In genomic region chr2:15930589-15931513, GRCh38 we compare ENCODE assay signal across 23 cellular contexts. TPM values are rescaled to one million over a fixed set of nuclear protein-coding genes. Genes with fewer than 3 reads are reported as not detected.
DNase-seq lines count a peak whose midpoint lies in the region; ATAC-seq, FAIRE-seq and TF ChIP-seq lines count a peak whose summit lies in the region.
"Had no signal": no experiment of that assay in that cellular context is flagged by ENCODE, and none has a peak within 500 bp of the region (broad histone marks: within the 10 kb centered on the region; RNA-seq: fewer than 3 reads in every experiment).

No MANE protein-coding gene starts in this region.

- no peaks in the 10 kb centered on the region for H3K9me1 ChIP-seq in K562 (ENCODE audit: control insufficient read depth, insufficient read depth, low read length)

- no peak for DNase-seq in HepG2 (ENCODE audit: low spot score)
- no peak for DNase-seq in right lobe of liver
- DNase-seq in NCI-H524 (lab: John Stamatoyannopoulos, UW), result peak; percentile 82 to 87
- DNase-seq in K562 (ENCODE audit: extremely low read depth in 1 of 4, low spot score in 3 of 4), result no peak
- no peak for DNase-seq in HuH-7.5 (ENCODE audit: low spot score)
- DNase-seq in CD8-positive, alpha-beta memory T cell, result no peak
- no peak for DNase-seq in NCI-H526 treated with DMSO at 0.1 percent for 48 hours (lab: John Stamatoyannopoulos, UW)
- DNase-seq: 8988T; ACHN; AML-193; C1 segment of cervical spinal cord; Caco-2; CD4-positive, alpha-beta memory T cell; DMS153; DND-41; GM23248; H9 had no signal

- H3K27me3 ChIP-seq in HepG2 (ENCODE audit: control insufficient read depth in 1 of 2, insufficient read depth in 2 of 2, low read length in 2 of 2) (peaks cover 0 to 4% of the 10 kb centered on the region in 2 experiments; a peak in 1 of 5 replicates), right lobe of liver (no peaks in the 10 kb centered on the region), K562 (ENCODE audit: control insufficient read depth in 2 of 2, insufficient read depth in 2 of 2, low read length in 2 of 2) (peaks cover 0 to 12% of the 10 kb centered on the region in 2 experiments; a peak in 2 of 5 replicates)
- H3K27me3 ChIP-seq in CD8-positive, alpha-beta memory T cell (ENCODE audit: insufficient read depth, low read length, poor library complexity, severe bottlenecking), result no peaks in the 10 kb centered on the region

- TF ChIP-seq CTCF in HepG2 (CRISPR knock-in tag; IDR thresholded peaks at IDR 0.05), result no peak
- no peak for TF ChIP-seq CTCF in right lobe of liver (IDR thresholded peaks at IDR 0.05)
- TF ChIP-seq CTCF in K562 (IDR thresholded peaks at IDR 0.05 in 2 of 3, conservative IDR thresholded peaks at IDR 0.05 in 1 of 3; ENCODE audit: insufficient read depth in 2 of 3, low read depth in 1 of 3, low read length in 3 of 3), result no peak

- ATAC-seq in HepG2 (no peak), right lobe of liver (no peak), K562 (no peak)
- ATAC-seq: A549, HCT116 had no signal

- WGBS in HepG2 (ENCODE audit: low lambda C conversion rate), result 41% methylated on average over 6 of the region's 6 CpGs
- 78% methylated on average over 5 of the region's 6 CpGs for WGBS in right lobe of liver (ENCODE audit: insufficient coverage, low coverage, low lambda C conversion rate, missing lambda C conversion rate)
- WGBS in K562 (ENCODE audit: insufficient coverage, low coverage, missing lambda C conversion rate), result 0% methylated on average over 6 of the region's 6 CpGs

- no peak for TF ChIP-seq RAD21 in HepG2 (CRISPR knock-in tag; IDR thresholded peaks at IDR 0.05)
- no peak for TF ChIP-seq RAD21 in K562 (CRISPR knock-in tag; conservative IDR thresholded peaks at IDR 0.05 in 1 of 2, IDR thresholded peaks at IDR 0.05 in 1 of 2)

- H4K20me1 ChIP-seq in HepG2 (ENCODE audit: insufficient read depth, low read length), result no peaks in the 10 kb centered on the region
- H4K20me1 ChIP-seq in K562 (replicated peaks; ENCODE audit: control insufficient read depth, insufficient read depth, low read length), result no peaks in the 10 kb centered on the region

- no peak overlapping the region for H3K4me3 Mint-ChIP-seq in CD8-positive, alpha-beta memory T cell
- H3K4me3 Mint-ChIP-seq: CD4-positive, alpha-beta memory T cell; H9 had no signal

- no peak overlapping the region for H3K4me2 ChIP-seq in HepG2 (ENCODE audit: low read depth, low read length)
- no peak overlapping the region for H3K4me2 ChIP-seq in K562 (ENCODE audit: insufficient read depth, low read length)
- H3K4me2 ChIP-seq: A549 had no signal

- POLR2A ChIA-PET in HepG2 (lab: Yijun Ruan, JAX), result no interaction called here
- POLR2A ChIA-PET in K562 (lab: Yijun Ruan, JAX), result interaction anchor here (0.7 to 1.2 kb wide), 2 partner anchors 9 to 319 kb away, joined by 3 read pairs; no protein-coding TSS in a partner anchor
- POLR2A ChIA-PET in CD8-positive, alpha-beta memory T cell (lab: Charles Lee), result no interaction called here

- H3K36me3 ChIP-seq in HepG2 (replicated peaks in 1 of 2; ENCODE audit: control insufficient read depth in 1 of 2, insufficient read depth in 2 of 2, low read length in 2 of 2), result no peaks in the 10 kb centered on the region
- H3K36me3 ChIP-seq in right lobe of liver, result no peaks in the 10 kb centered on the region
- no peaks in the 10 kb centered on the region for H3K36me3 ChIP-seq in K562 (ENCODE audit: control insufficient read depth, insufficient read depth, low read length)
- no peaks in the 10 kb centered on the region for H3K36me3 ChIP-seq in CD8-positive, alpha-beta memory T cell (ENCODE audit: insufficient read depth, low read length)

- no peak overlapping the region for H3K27ac Mint-ChIP-seq in CD8-positive, alpha-beta memory T cell
- H3K27ac Mint-ChIP-seq: CD4-positive, alpha-beta memory T cell; H9 had no signal

- H3K9me3 ChIP-seq in HepG2 (ENCODE audit: low read length) (no peaks in the 10 kb centered on the region), right lobe of liver (no peaks in the 10 kb centered on the region), K562 (replicated peaks; ENCODE audit: control insufficient read depth, insufficient read depth, low read depth, low read length) (no peaks in the 10 kb centered on the region)
- no peaks in the 10 kb centered on the region for H3K9me3 ChIP-seq in CD8-positive, alpha-beta memory T cell (ENCODE audit: low read length)
- H3K9me3 ChIP-seq: A549, Caco-2 had no signal

- H3K4me1 Mint-ChIP-seq in CD8-positive, alpha-beta memory T cell, result no peaks in the 10 kb centered on the region
- H3K4me1 Mint-ChIP-seq: CD4-positive, alpha-beta memory T cell had no signal

- FAIRE-seq in HepG2 (lab: Jason Lieb, UNC) (no peak), K562 (lab: Jason Lieb, UNC) (no peak)
- FAIRE-seq: G401.6, GM12892 had no signal

- H3K27me3 Mint-ChIP-seq in CD8-positive, alpha-beta memory T cell, result no peaks in the 10 kb centered on the region

- H3K79me2 ChIP-seq in HepG2 (ENCODE audit: insufficient read depth, low read length) (no peaks in the 10 kb centered on the region), K562 (ENCODE audit: control insufficient read depth, insufficient read depth, low read length) (no peaks in the 10 kb centered on the region)

- intact Hi-C loops in HepG2 (cut with micrococcal nuclease; ENCODE audit: unreplicated experiment), result no loop called here
- intact Hi-C loops in right lobe of liver (cut with DNase I), result loop anchor here in 1 of 2 donors (10.0 kb wide), 1 partner anchor 574 kb away; no protein-coding TSS in a partner anchor
- intact Hi-C loops in K562 (cut with micrococcal nuclease), result no loop called here

- H3K9me3 Mint-ChIP-seq in CD8-positive, alpha-beta memory T cell, result peaks cover 0 to 4% (median 0%) of the 10 kb centered on the region in 5 donors

- H3K27ac ChIP-seq in HepG2 (ENCODE audit: extremely low read length, insufficient read depth, low read length) (no peak overlapping the region), right lobe of liver (no peak overlapping the region), K562 (ENCODE audit: extremely low read depth, low read depth, low read length) (no peak overlapping the region)
- H3K27ac ChIP-seq in CD8-positive, alpha-beta memory T cell (ENCODE audit: low read depth, low read length), result no peak overlapping the region
- H3K27ac ChIP-seq: A549, GM23248 had no signal

- TF ChIP-seq POLR2A in HepG2 (IDR thresholded peaks at IDR 0.05; ENCODE audit: insufficient read depth in 1 of 2, low read depth in 2 of 2, low read length in 2 of 2), result no peak
- TF ChIP-seq POLR2A in right lobe of liver (IDR thresholded peaks at IDR 0.05), result no peak
- TF ChIP-seq POLR2A in K562 (conservative IDR thresholded peaks at IDR 0.05), result no peak

- H3K4me3 ChIP-seq in HepG2 (replicated peaks in 1 of 3; ENCODE audit: insufficient read depth in 1 of 3, low read depth in 2 of 3, low read length in 3 of 3), result no peak overlapping the region
- H3K4me3 ChIP-seq in right lobe of liver, result no peak overlapping the region
- no peak overlapping the region for H3K4me3 ChIP-seq in K562
- H3K4me3 ChIP-seq in CD8-positive, alpha-beta memory T cell (ENCODE audit: low read length), result no peak overlapping the region
- H3K4me3 ChIP-seq: A549, GM23248 had no signal

- H2AFZ ChIP-seq in HepG2 (ENCODE audit: low read length) (no peak overlapping the region), K562 (ENCODE audit: low read depth, low read length) (no peak overlapping the region)
- H2AFZ ChIP-seq: GM23248 had no signal

- in situ Hi-C loops in HepG2 (cut with HindIII; ENCODE audit: extremely low pct_ligation_motif_present, low pct_unique_long_range_greater_than_20kb) (no loop called here), K562 (cut with MboI) (loop anchor here (25.0 kb wide), 2 partner anchors 556 to 831 kb away; no protein-coding TSS in a partner anchor)

- H3K36me3 Mint-ChIP-seq in CD8-positive, alpha-beta memory T cell, result no peaks in the 10 kb centered on the region
- H3K36me3 Mint-ChIP-seq: CD4-positive, alpha-beta memory T cell had no signal

- H3K9ac ChIP-seq in HepG2 (ENCODE audit: insufficient read depth, low read depth, low read length) (no peak overlapping the region), K562 (ENCODE audit: insufficient read depth in 1 of 2, low read depth in 2 of 2, low read length in 2 of 2) (no peak overlapping the region)
- H3K9ac ChIP-seq: GM23248 had no signal

- no peak for TF ChIP-seq EP300 in HepG2 (IDR thresholded peaks at IDR 0.05; ENCODE audit: low read depth in 2 of 2, low read length in 2 of 2)
- no peak for TF ChIP-seq EP300 in HepG2 (CRISPR knock-in tag; IDR thresholded peaks at IDR 0.05; ENCODE audit: borderline replicate concordance)
- no peak for TF ChIP-seq EP300 in K562 (IDR thresholded peaks at IDR 0.05; ENCODE audit: low read length)

- CTCF ChIA-PET in HepG2 (lab: Yijun Ruan, JAX; ENCODE audit: low intra/inter-chr PET ratio, low total read pairs) (no interaction called here), K562 (lab: Yijun Ruan, JAX; ENCODE audit: low intra/inter-chr PET ratio) (no interaction called here)
- CTCF ChIA-PET in CD8-positive, alpha-beta memory T cell (lab: Charles Lee), result no interaction called here

- BruUV-seq in HepG2 (replicated peaks; lab: Mats Ljungman, UMichigan) (no TSS peak), K562 (replicated peaks; lab: Mats Ljungman, UMichigan) (no TSS peak)

- 0 out of 2 replicates have a peak, but pooled peaks cover 5% of the 10 kb centered on the region for H3K4me1 ChIP-seq in HepG2 (ENCODE audit: insufficient read depth, low read length)
- H3K4me1 ChIP-seq in right lobe of liver, result no peaks in the 10 kb centered on the region
- no peaks in the 10 kb centered on the region for H3K4me1 ChIP-seq in K562 (replicated peaks in 1 of 2; ENCODE audit: control insufficient read depth in 2 of 2, insufficient read depth in 2 of 2, low read length in 2 of 2)
- no peaks in the 10 kb centered on the region for H3K4me1 ChIP-seq in CD8-positive, alpha-beta memory T cell (ENCODE audit: insufficient read depth, low read length)
- H3K4me1 ChIP-seq: A549 had no signal

RNA-seq across cellular contexts. Expression of gene MYCN, which starts 9.5 kb away (rescaled TPM):
- total RNA-seq in HepG2 (2016; rRNA removed; fragmentation: Illumina TruSeq; extraction: Trizol), result not detected in 2 replicates
- total RNA-seq in HepG2 (2016; cell fraction: cytosol; rRNA removed; fragmentation: Illumina TruSeq; extraction: Trizol; ENCODE audit: low read depth), result not detected in 2 replicates
- not detected in 2 replicates for total RNA-seq in HepG2 (2016; cell fraction: insoluble cytoplasmic fraction; rRNA removed; fragmentation: Illumina TruSeq; extraction: Trizol)
- total RNA-seq in HepG2 (2016; cell fraction: membrane; rRNA removed; fragmentation: Illumina TruSeq; extraction: Trizol), result not detected in 2 replicates
- not detected in 2 replicates for total RNA-seq in HepG2 (2016; cell fraction: nucleus; rRNA removed; fragmentation: Illumina TruSeq; extraction: Trizol)
- polyA plus RNA-seq in HepG2 (2011; rRNA removed), result not detected in 2 replicates
- polyA plus RNA-seq in HepG2 (2011; cell fraction: cytosol; rRNA removed), result not detected in 2 replicates
- polyA plus RNA-seq in HepG2 (2011; cell fraction: nucleus; rRNA removed), result not detected in 2 replicates
- not detected in 2 replicates for polyA plus RNA-seq in HepG2 (2012)
- not detected in 2 replicates for polyA plus RNA-seq in HepG2 (2016; cell fraction: cytosol; fragmentation: Illumina TruSeq; extraction: Trizol; ENCODE audit: low read depth)
- polyA plus RNA-seq in HepG2 (2016; cell fraction: insoluble cytoplasmic fraction; fragmentation: Illumina TruSeq; extraction: Trizol; ENCODE audit: low read depth), result not detected in 2 replicates
- polyA plus RNA-seq in HepG2 (2016; cell fraction: membrane; fragmentation: Illumina TruSeq; extraction: Trizol; ENCODE audit: low read depth), result not detected in 2 replicates
- polyA plus RNA-seq in HepG2 (2016; cell fraction: nucleus; fragmentation: Illumina TruSeq; extraction: Trizol; ENCODE audit: insufficient read depth, low read depth), result not detected in 2 replicates
- not detected in 2 replicates for polyA minus RNA-seq in HepG2 (2011; rRNA and poly(A)+ RNA removed; ENCODE audit: low replicate concordance)
- not detected in 2 replicates for polyA minus RNA-seq in HepG2 (2011; cell fraction: cytosol; rRNA and poly(A)+ RNA removed)
- not detected in 2 replicates for polyA minus RNA-seq in HepG2 (2011; cell fraction: nucleus; rRNA and poly(A)+ RNA removed)
- under 1 TPM in 4 of 6 experiments, not detected in 2; 0.07 to 0.35 (median 0.23) TPM for total RNA-seq in right lobe of liver
- total RNA-seq in K562 (2011; cell fraction: chromatin; rRNA removed; ENCODE audit: low replicate concordance), result not detected in 2 replicates
- total RNA-seq in K562 (2011; cell fraction: nucleolus; rRNA removed), result not detected in 2 replicates
- total RNA-seq in K562 (2011; cell fraction: nucleoplasm; rRNA removed), result not detected in 2 replicates
- total RNA-seq in K562 (2014; rRNA removed), result not detected in 2 replicates
- total RNA-seq in K562 (2014; rRNA removed; fragmentation: Illumina TruSeq; extraction: Trizol), result not detected in 2 replicates
- total RNA-seq in K562 (2015; rRNA removed; fragmentation: Illumina TruSeq; extraction: Trizol), result not detected in 2 replicates
- not detected in 2 replicates for total RNA-seq in K562 (2021)
- not detected in 2 replicates for polyA plus RNA-seq in K562 (2011; rRNA removed)
- polyA plus RNA-seq in K562 (2011; cell fraction: cytosol; rRNA removed), result not detected in 2 replicates
- polyA plus RNA-seq in K562 (2011; cell fraction: nucleus; rRNA removed), result not detected in 2 replicates
- not detected in 2 replicates for polyA plus RNA-seq in K562 (2012)
- polyA plus RNA-seq in K562 (2014; fragmentation: Illumina TruSeq; extraction: Trizol), result not detected in 2 replicates
- polyA plus RNA-seq in K562 (2014; fragmentation: Nextera tagmentation; extraction: Ambion mirVana), result not detected
- polyA plus RNA-seq in K562 (2014; rRNA removed), result not detected in 2 replicates
- polyA minus RNA-seq in K562 (2011; rRNA and poly(A)+ RNA removed), result not detected in 2 replicates
- polyA minus RNA-seq in K562 (2011; cell fraction: cytosol; rRNA and poly(A)+ RNA removed), result not detected in 2 replicates
- not detected in 2 replicates for polyA minus RNA-seq in K562 (2011; cell fraction: nucleus; rRNA and poly(A)+ RNA removed)
- total RNA-seq in CD8-positive, alpha-beta memory T cell, result not detected
- polyA plus RNA-seq in CD8-positive, alpha-beta memory T cell, result not detected
- total RNA-seq: GM23248, H4 had no signal
- polyA plus RNA-seq: A549; BJ; CD4-positive, alpha-beta memory T cell; GM23248 had no signal

Comparison
In these comparisons a context has a peak if more than half of its experiments do, and no peak if none do; other contexts are left out.
1. DNase-seq: peak in NCI-H524 (2 of 2); none in HepG2 (single experiment), right lobe of liver (0 of 3), K562 (0 of 4), HuH-7.5 (single experiment), CD8-positive, alpha-beta memory T cell (0 of 5) and NCI-H526 treated with DMSO at 0.1 percent for 48 hours (single experiment).
2. Of the 241 proteins assayed by ChIP-seq in both HepG2 and K562: peak only in HepG2: none; only in K562: none; in both: ZNF12; in neither: 240.